8 cellular contexts compared by ENCODE assay signal in genomic region chr3:141660598-141660947, GRCh38.
DNase-seq lines count a peak whose midpoint lies in the region; ATAC-seq and TF ChIP-seq lines count a peak whose summit lies in the region.

No MANE protein-coding gene starts in this region.

- H3K4me1 Mint-ChIP-seq in activated T-helper 17 cell treated with anti-CD3 and anti-CD28 coated beads, Interleukin-2, amount 50 U/mL, for 72 hours, result no peaks in the 10 kb centered on the region

- H3K27me3 ChIP-seq in right atrium auricular region (no peaks in the 10 kb centered on the region), psoas muscle (ENCODE audit: insufficient read depth in 3 of 3, low read length in 2 of 3) (peaks cover 0 to 28% (median 9%) of the 10 kb centered on the region in 3 donors)

- H3K9me3 Mint-ChIP-seq in activated T-helper 17 cell treated with anti-CD3 and anti-CD28 coated beads, Interleukin-2, amount 50 U/mL, for 72 hours, result no peaks in the 10 kb centered on the region

- peak overlapping the region; percentile 68 for H3K27ac ChIP-seq in C4-2B
- no peak overlapping the region for H3K27ac ChIP-seq in right atrium auricular region
- no peak overlapping the region for H3K27ac ChIP-seq in psoas muscle
- no peak overlapping the region for H3K27ac ChIP-seq in caudate nucleus (ENCODE audit: low read depth, low read length)

- peak overlapping the region; percentile 61 for H3K4me3 Mint-ChIP-seq in activated T-helper 17 cell treated with anti-CD3 and anti-CD28 coated beads, Interleukin-2, amount 50 U/mL, for 72 hours

- H3K4me3 ChIP-seq in right atrium auricular region, result peak overlapping the region; percentile 39 to 55
- H3K4me3 ChIP-seq in psoas muscle, result peak overlapping the region; percentile 71

- WGBS in psoas muscle, 3 donors, result 40 to 48% (median 40%) methylated on average over 9 of the region's 9 CpGs

- H3K4me1 ChIP-seq in right atrium auricular region, result peaks cover 0 to 14% of the 10 kb centered on the region in 2 donors
- H3K4me1 ChIP-seq in psoas muscle, result no peaks in the 10 kb centered on the region

- H3K9me3 ChIP-seq in right atrium auricular region, result no peaks in the 10 kb centered on the region
- H3K9me3 ChIP-seq in psoas muscle, result no peaks in the 10 kb centered on the region

- ATAC-seq in activated T-helper 17 cell treated with anti-CD3 and anti-CD28 coated beads, Interleukin-2, amount 50 U/mL, for 72 hours (replicated peaks), result no peak
- ATAC-seq in psoas muscle, result peak in 2 of 4 donors; percentile 12 to 17

- peaks cover 48% of the 10 kb centered on the region for H3K27me3 Mint-ChIP-seq in activated T-helper 17 cell treated with anti-CD3 and anti-CD28 coated beads, Interleukin-2, amount 50 U/mL, for 72 hours

- no peak overlapping the region for H3K27ac Mint-ChIP-seq in activated T-helper 17 cell treated with anti-CD3 and anti-CD28 coated beads, Interleukin-2, amount 50 U/mL, for 72 hours

- no peaks in the 10 kb centered on the region for H3K36me3 ChIP-seq in right atrium auricular region
- H3K36me3 ChIP-seq in psoas muscle (ENCODE audit: insufficient read depth in 1 of 2, low read depth in 1 of 2), result no peaks in the 10 kb centered on the region

- no peaks in the 10 kb centered on the region for H3K36me3 Mint-ChIP-seq in activated T-helper 17 cell treated with anti-CD3 and anti-CD28 coated beads, Interleukin-2, amount 50 U/mL, for 72 hours (ENCODE audit: low read depth)

- intact Hi-C loops in psoas muscle (cut with DNase I), result no loop called here

- TF ChIP-seq CTCF in C4-2B (conservative IDR thresholded peaks at IDR 0.05), result no peak
- TF ChIP-seq CTCF in right atrium auricular region (IDR thresholded peaks at IDR 0.05), result no peak
- no peak for TF ChIP-seq CTCF in psoas muscle (IDR thresholded peaks at IDR 0.05)

- DNase-seq in right atrium auricular region (ENCODE audit: low spot score) (no peak), psoas muscle (no peak), DMS153 treated with DMSO at 0.1 percent for 48 hours (lab: John Stamatoyannopoulos, UW; ENCODE audit: unreplicated experiment) (no peak), DMS114 treated with DMSO at 0.1 percent for 48 hours (lab: John Stamatoyannopoulos, UW; ENCODE audit: unreplicated experiment) (no peak), LoVo (ENCODE audit: low spot score) (no peak), caudate nucleus (lab: John Stamatoyannopoulos, UW) (no peak)
